In genomic region chr2:20051518-20052228, GRCh38 we compare ENCODE assay signal across 1 cellular context.
TF ChIP-seq lines count a peak whose summit lies in the region.

LAPTM4A (minus strand) TSS chr2:20051628; CDS start chr2:20051520, 108 bp downstream.

TF ChIP-seq in HepG2, 621 proteins besides CTCF, POLR2A, EP300 and RAD21 (continued from another document and continues in another):
- 0 out of 2 replicates have a peak, but pooled peaks have one; percentile 56 for TF ChIP-seq KIAA2018 (CRISPR knock-in tag; IDR thresholded peaks at IDR 0.05; ENCODE audit: borderline replicate concordance)
- TF ChIP-seq ZNF572 (CRISPR knock-in tag; IDR thresholded peaks at IDR 0.05), result peak; percentile 91; the same call in 1 of the 2 replicates
- no peak; the same call in 1 of the 2 replicates for TF ChIP-seq HCFC1 (IDR thresholded peaks at IDR 0.05; ENCODE audit: low read depth, low read length)
- peak; percentile 95 for TF ChIP-seq TSC22D2 (CRISPR knock-in tag; IDR thresholded peaks at IDR 0.05; ENCODE audit: borderline replicate concordance)
- TF ChIP-seq FUBP1 (CRISPR knock-in tag; IDR thresholded peaks at IDR 0.05; ENCODE audit: borderline replicate concordance), result no peak
- no peak; the same call in 1 of the 2 replicates for TF ChIP-seq DDIT3 (CRISPR knock-in tag; IDR thresholded peaks at IDR 0.05)
- TF ChIP-seq ZBTB1 (CRISPR knock-in tag; IDR thresholded peaks at IDR 0.05; ENCODE audit: borderline replicate concordance), result no peak
- no peak for TF ChIP-seq ZNF10 (CRISPR knock-in tag; IDR thresholded peaks at IDR 0.05; ENCODE audit: borderline replicate concordance, low read depth)
- TF ChIP-seq SIX4 (CRISPR knock-in tag; IDR thresholded peaks at IDR 0.05), result peak; percentile 69
- TF ChIP-seq HOXA5 (CRISPR knock-in tag; IDR thresholded peaks at IDR 0.05), result peak; percentile 73; the same call in 1 of the 2 replicates
- TF ChIP-seq TCF7L2 (IDR thresholded peaks at IDR 0.05; ENCODE audit: low read depth, low read length), result no peak
- TF ChIP-seq ZC3H13 (CRISPR knock-in tag; IDR thresholded peaks at IDR 0.05), result peak; percentile 74; the same call in 1 of the 2 replicates
- peak; percentile 46; the same call in 1 of the 2 replicates for TF ChIP-seq ZBTB21 (CRISPR knock-in tag; IDR thresholded peaks at IDR 0.05)
- peak; percentile 92 for TF ChIP-seq ZNF142 (CRISPR knock-in tag; IDR thresholded peaks at IDR 0.05)
- no peak; the same call in 1 of the 2 replicates for TF ChIP-seq SIN3B (IDR thresholded peaks at IDR 0.05; ENCODE audit: low read length)
- TF ChIP-seq RARA (CRISPR knock-in tag; IDR thresholded peaks at IDR 0.05), result peak; percentile 58
- no peak for TF ChIP-seq MTA3 (CRISPR knock-in tag; IDR thresholded peaks at IDR 0.05)
- TF ChIP-seq ZNF121 (CRISPR knock-in tag; IDR thresholded peaks at IDR 0.05), result no peak
- peak; percentile 95 for TF ChIP-seq HNF4G (IDR thresholded peaks at IDR 0.05; ENCODE audit: borderline replicate concordance, low read depth, low read length)
- peak; percentile 96 for TF ChIP-seq HNF4G (CRISPR knock-in tag; IDR thresholded peaks at IDR 0.05; ENCODE audit: borderline replicate concordance, low read depth)
- no peak for TF ChIP-seq ZNF597 (CRISPR knock-in tag; IDR thresholded peaks at IDR 0.05)
- TF ChIP-seq ZNF44 (CRISPR knock-in tag; IDR thresholded peaks at IDR 0.05), result peak; percentile 93
- peak; percentile 30 for TF ChIP-seq ZNF552 (CRISPR knock-in tag; IDR thresholded peaks at IDR 0.05; ENCODE audit: borderline replicate concordance)
- no peak; the same call in 1 of the 2 replicates for TF ChIP-seq CENPBD1 (CRISPR knock-in tag; IDR thresholded peaks at IDR 0.05; ENCODE audit: borderline replicate concordance, low read depth)
- TF ChIP-seq ZNF407 (CRISPR knock-in tag; IDR thresholded peaks at IDR 0.05; ENCODE audit: not compliant biosample characterization), result peak; percentile 87
- peak; percentile 75; the same call in 1 of the 2 replicates for TF ChIP-seq KDM4B (CRISPR knock-in tag; IDR thresholded peaks at IDR 0.05)
- TF ChIP-seq HOXA3 (CRISPR knock-in tag; IDR thresholded peaks at IDR 0.05), result peak; percentile 87
